Comparison of ENCODE assay signal across 9 cellular contexts in the genomic region with DNA sequence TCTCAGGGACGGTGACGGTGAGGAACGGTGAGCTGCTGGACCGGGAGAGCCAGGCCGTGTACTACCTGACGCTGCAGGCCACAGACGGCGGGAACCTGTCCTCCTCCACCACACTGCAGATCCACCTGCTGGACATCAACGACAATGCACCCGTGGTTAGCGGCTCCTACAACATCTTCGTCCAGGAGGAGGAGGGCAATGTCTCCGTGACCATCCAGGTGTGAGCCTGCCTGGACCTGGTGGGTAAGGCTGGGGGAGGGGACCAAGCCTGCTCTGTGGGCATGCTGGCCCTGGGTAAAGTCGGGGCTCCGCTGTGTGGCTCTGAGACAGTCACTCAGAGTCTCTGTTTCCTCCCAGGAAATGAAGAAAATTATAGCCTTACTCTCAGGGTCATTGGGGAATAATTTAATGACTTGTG. TPM values are rescaled to one million over a fixed set of nuclear protein-coding genes. Genes with fewer than 3 reads are reported as not detected.
DNase-seq lines count a peak whose midpoint lies in the region; ATAC-seq and TF ChIP-seq lines count a peak whose summit lies in the region.
"Had no signal": no experiment of that assay in that cellular context is flagged by ENCODE, and none has a peak within 500 bp of the region (broad histone marks: within the 10 kb centered on the region; RNA-seq: fewer than 3 reads in every experiment).

No MANE protein-coding gene starts in this region.

- H3K4me3 Mint-ChIP-seq in CD14-positive monocyte (no peak overlapping the region), HFFc6 (no peak overlapping the region), naive B cell (no peak overlapping the region)

- intact Hi-C loops in CD14-positive monocyte (cut with micrococcal nuclease): no loop called here

- ATAC-seq in naive B cell (ENCODE audit: low read depth in 2 of 2) (peak; percentile 37 to 38), HG02610 (IDR thresholded peaks at IDR 0.05; ENCODE audit: unreplicated experiment) (no peak), GM18873 (IDR thresholded peaks at IDR 0.05; ENCODE audit: low FRiP score, unreplicated experiment) (no peak)

- H3K4me1 Mint-ChIP-seq in CD14-positive monocyte (peaks cover 5% of the 10 kb centered on the region), HFFc6 (ENCODE audit: low read depth) (no peaks in the 10 kb centered on the region), naive B cell (peaks cover 6 to 8% (median 6%) of the 10 kb centered on the region in 3 donors)

- H3K27ac Mint-ChIP-seq in CD14-positive monocyte (no peak overlapping the region), HFFc6 (no peak overlapping the region), naive B cell (peak overlapping the region in 1 of 6 donors; percentile 47)

- peak; percentile 34 for TF ChIP-seq CTCF in CD14-positive monocyte (IDR thresholded peaks at IDR 0.05)
- TF ChIP-seq CTCF in HFFc6 (IDR thresholded peaks at IDR 0.05): peak; percentile 76

- H3K27me3 Mint-ChIP-seq in CD14-positive monocyte (ENCODE audit: low read depth in 3 of 3) (peaks cover 1 to 4% (median 2%) of the 10 kb centered on the region in 3 donors), HFFc6 (ENCODE audit: insufficient read depth) (peaks cover 13% of the 10 kb centered on the region), naive B cell (peaks cover 0 to 9% (median 5%) of the 10 kb centered on the region in 3 donors)

- no peaks in the 10 kb centered on the region for H3K36me3 Mint-ChIP-seq in CD14-positive monocyte
- no peaks in the 10 kb centered on the region for H3K36me3 Mint-ChIP-seq in HFFc6 (ENCODE audit: low read depth)
- no peaks in the 10 kb centered on the region for H3K36me3 Mint-ChIP-seq in naive B cell

- DNase-seq in CD14-positive monocyte (ENCODE audit: low spot score) (no peak), HFFc6 (peak; percentile 33), T-helper 22 cell (ENCODE audit: low read depth) (peak; percentile 19), dermis microvascular lymphatic vessel endothelial cell (ENCODE audit: low read depth in 2 of 2) (peak; percentile 48 to 66), naive B cell (peak; percentile 15), GDM1 (lab: John Stamatoyannopoulos, UW) (no peak)
- DNase-seq: left cardiac atrium had no signal

- peaks cover 0 to 2% (median 1%) of the 10 kb centered on the region in 7 donors for H3K9me3 Mint-ChIP-seq in CD14-positive monocyte
- no peaks in the 10 kb centered on the region for H3K9me3 Mint-ChIP-seq in HFFc6
- peaks cover 0 to 3% (median 0%) of the 10 kb centered on the region in 7 donors for H3K9me3 Mint-ChIP-seq in naive B cell

RNA-seq across cellular contexts. Expression of gene CDHR2, which starts 29.3 kb away (rescaled TPM):
- not detected for polyA plus RNA-seq in CD14-positive monocyte
- total RNA-seq in HFFc6 (2021; fragmentation: NEBNext Ultra II Directional; extraction: Animal tissue kit (Norgen Biotek cat#: 25700)): not detected
- total RNA-seq in dermis microvascular lymphatic vessel endothelial cell: under 0.01 and 0.25 TPM in 2 replicates
- not detected for polyA plus RNA-seq in naive B cell (ENCODE audit: low read depth in 6 of 6)

RNA-seq across cellular contexts. Expression of gene GPRIN1, which starts 31.6 kb away (rescaled TPM):
- polyA plus RNA-seq in CD14-positive monocyte: under 1 TPM; 0.05 to 0.30 TPM
- 1 to 10 TPM; 2.3 to 5.4 (median 2.6) TPM for total RNA-seq in HFFc6 (2021; fragmentation: NEBNext Ultra II Directional; extraction: Animal tissue kit (Norgen Biotek cat#: 25700))
- 4.5 and 4.8 TPM in 2 replicates for total RNA-seq in dermis microvascular lymphatic vessel endothelial cell
- polyA plus RNA-seq in naive B cell (ENCODE audit: low read depth in 6 of 6): under 1 TPM in 5 of 6 donors, not detected in 1; 0.08 to 0.65 (median 0.16) TPM

RNA-seq across cellular contexts. Expression of gene RNF44, which starts 41.2 kb away (rescaled TPM):
- polyA plus RNA-seq in CD14-positive monocyte (1 to 10 TPM; 1.9 to 3.1 TPM), naive B cell (ENCODE audit: low read depth in 6 of 6) (1 to 10 TPM in 5 of 6 donors, under 1 TPM in 1; 0.38 to 6.1 (median 2.9) TPM)
- 10 to 100 TPM; 10.6 to 13.4 (median 11.3) TPM for total RNA-seq in HFFc6 (2021; fragmentation: NEBNext Ultra II Directional; extraction: Animal tissue kit (Norgen Biotek cat#: 25700))
- 2.4 and 7.0 TPM in 2 replicates for total RNA-seq in dermis microvascular lymphatic vessel endothelial cell

RNA-seq across cellular contexts. Expression of gene SNCB, which starts 51.9 kb away (rescaled TPM):
- polyA plus RNA-seq in CD14-positive monocyte (not detected), naive B cell (ENCODE audit: low read depth in 6 of 6) (1 to 10 TPM in 3 of 6 donors, under 1 TPM in 2, not detected in 1; 0.34 to 1.1 (median 1.0) TPM)
- total RNA-seq in HFFc6 (2021; fragmentation: NEBNext Ultra II Directional; extraction: Animal tissue kit (Norgen Biotek cat#: 25700)): not detected
- total RNA-seq in dermis microvascular lymphatic vessel endothelial cell: 0.76 and 1.2 TPM in 2 replicates

RNA-seq across cellular contexts. Expression of gene EIF4E1B, which starts 52.1 kb away (rescaled TPM):
- polyA plus RNA-seq in CD14-positive monocyte (not detected), naive B cell (ENCODE audit: low read depth in 6 of 6) (not detected)
- total RNA-seq in HFFc6 (2021; fragmentation: NEBNext Ultra II Directional; extraction: Animal tissue kit (Norgen Biotek cat#: 25700)): not detected
- under 0.01 TPM in 1 of 2 replicates, not detected in the other for total RNA-seq in dermis microvascular lymphatic vessel endothelial cell
- total RNA-seq: left cardiac atrium had no signal

Comparison
In these comparisons a context has a peak if more than half of its experiments do, and no peak if none do; other contexts are left out.
1. DNase-seq: peak in HFFc6 (single experiment), T-helper 22 cell (single experiment), dermis microvascular lymphatic vessel endothelial cell (2 of 2) and naive B cell (single experiment); none in CD14-positive monocyte (single experiment) and GDM1 (single experiment).
2. ATAC-seq: peak in naive B cell (2 of 2); none in HG02610 (single experiment) and GM18873 (single experiment).